8 cellular contexts compared by ENCODE assay signal in genomic region chr7:92766461-92767003, GRCh38.
DNase-seq lines count a peak whose midpoint lies in the region; ATAC-seq and TF ChIP-seq lines count a peak whose summit lies in the region.

No MANE protein-coding gene starts in this region.

- H3K79me1 ChIP-seq in IMR-90 (ENCODE audit: low read depth in 1 of 2, low read length in 2 of 2), result peaks cover 18 to 70% of the 10 kb centered on the region in 2 experiments

- no peak overlapping the region for H3K4me3 Mint-ChIP-seq in nephron progenitor cell

- peaks cover 27% of the 10 kb centered on the region for H3K4me1 ChIP-seq in IMR-90 (ENCODE audit: control insufficient read depth, insufficient read depth, low read length)

- no peak for TF ChIP-seq POLR2A in IMR-90 (IDR thresholded peaks at IDR 0.05; ENCODE audit: low read depth, low read length)

- peak overlapping the region; percentile 60 for H2BK20ac ChIP-seq in IMR-90 (ENCODE audit: low read depth, low read length)

- H2AK9ac ChIP-seq in IMR-90 (replicated peaks; ENCODE audit: low read depth, low read length, poor library complexity), result no peak overlapping the region

- H3K9ac ChIP-seq in IMR-90 (ENCODE audit: low read depth, low read length), result peak overlapping the region; percentile 54; the same call in 1 of the 2 replicates

- H4K91ac ChIP-seq in IMR-90 (ENCODE audit: insufficient read depth, low read depth, low read length), result peak overlapping the region; percentile 65

- no peak for TF ChIP-seq RAD21 in IMR-90 (IDR thresholded peaks at IDR 0.05; ENCODE audit: low read length)

- peak overlapping the region; percentile 63 for H2BK5ac ChIP-seq in IMR-90 (ENCODE audit: low read depth, low read length, poor library complexity, severe bottlenecking)

- H3K18ac ChIP-seq in IMR-90 (ENCODE audit: low read depth, low read length), result peak overlapping the region; percentile 80; the same call in 1 of the 2 replicates

- no peak overlapping the region for H3K27ac Mint-ChIP-seq in nephron progenitor cell

- peaks cover 26% of the 10 kb centered on the region for H3K36me3 Mint-ChIP-seq in nephron progenitor cell (ENCODE audit: low read depth)

- H2AK5ac ChIP-seq in IMR-90 (ENCODE audit: low read depth, low read length), result peak overlapping the region; percentile 66; the same call in 1 of the 2 replicates

- intact Hi-C loops in IMR-90 (cut with micrococcal nuclease), result loop anchor here (5.0 kb wide), 3 partner anchors 66 to 144 kb away; no protein-coding TSS in a partner anchor

- CTCF ChIA-PET in AG04450 (lab: Charles Lee), result interaction anchor here (0.9 to 1.4 kb wide), 3 partner anchors 17 to 146 kb away, joined by 3 to 4 read pairs (median 3); no protein-coding TSS in a partner anchor
- CTCF ChIA-PET in IMR-90 (lab: Yijun Ruan, JAX), result interaction anchor here (1.0 to 1.1 kb wide), 3 partner anchors 17 to 66 kb away, joined by 3 read pairs; no protein-coding TSS in a partner anchor

- peak overlapping the region; percentile 75; the same call in 1 of the 2 replicates for H3K56ac ChIP-seq in IMR-90 (ENCODE audit: extremely low read depth, insufficient read depth, low read length)

- peaks cover 39% of the 10 kb centered on the region for H4K20me1 ChIP-seq in IMR-90 (ENCODE audit: insufficient read depth, low read length)

- H2BK15ac ChIP-seq in IMR-90 (ENCODE audit: low read depth, low read length), result peak overlapping the region; percentile 88; the same call in 2 of the 3 replicates

- H3K9me3 ChIP-seq in AG04450 (ENCODE audit: control insufficient read depth, insufficient read depth, low read length) (no peaks in the 10 kb centered on the region), IMR-90 (ENCODE audit: control insufficient read depth, insufficient read depth, low read length) (no peaks in the 10 kb centered on the region)

- H3K27me3 ChIP-seq in AG04450 (ENCODE audit: control insufficient read depth, insufficient read depth, low read length) (no peaks in the 10 kb centered on the region), IMR-90 (ENCODE audit: control insufficient read depth, insufficient read depth, low read length) (no peaks in the 10 kb centered on the region)

- ATAC-seq in IMR-90 (ENCODE audit: low read depth) (no peak), HG02884 (IDR thresholded peaks at IDR 0.05; ENCODE audit: unreplicated experiment) (no peak), GM19395 (IDR thresholded peaks at IDR 0.05; ENCODE audit: unreplicated experiment) (no peak)

- dilution Hi-C loops in IMR-90 (cut with HindIII; ENCODE audit: low sequenced_read_pairs, unreplicated experiment), result no loop called here

- H3K4ac ChIP-seq in IMR-90 (ENCODE audit: low read depth, low read length), result peak overlapping the region; percentile 84

- H3K9me3 Mint-ChIP-seq in nephron progenitor cell, result no peaks in the 10 kb centered on the region

- no TSS peak for BruUV-seq in IMR-90 (replicated peaks; lab: Mats Ljungman, UMichigan)

- no peak overlapping the region for H3K4me3 ChIP-seq in AG04450 (ENCODE audit: low read depth, low read length)
- no peak overlapping the region for H3K4me3 ChIP-seq in IMR-90 (ENCODE audit: insufficient read depth, low read depth, low read length)
- no peak overlapping the region for H3K4me3 ChIP-seq in astrocyte of the spinal cord (ENCODE audit: low read depth, low read length)

- peaks cover 59% of the 10 kb centered on the region for H3K4me1 Mint-ChIP-seq in nephron progenitor cell

- no CpG with 5 or more reads among the region's 3 CpGs for WGBS in IMR-90 (ENCODE audit: extremely low coverage in 2 of 2, insufficient read length in 1 of 2), 2 experiments

- peaks cover 4% of the 10 kb centered on the region for H3K36me3 ChIP-seq in IMR-90 (ENCODE audit: control insufficient read depth, insufficient read depth, low read length)

- H4K8ac ChIP-seq in IMR-90 (ENCODE audit: low read depth in 2 of 2, low read length in 2 of 2), result peak overlapping the region; percentile 5 to 46; a peak in 3 of 4 replicates

- H4K5ac ChIP-seq in IMR-90 (ENCODE audit: low read depth, low read length), result peak overlapping the region; percentile 16; the same call in 1 of the 2 replicates

- H3K14ac ChIP-seq in IMR-90 (replicated peaks; ENCODE audit: low read depth, low read length), result peak overlapping the region; percentile 66

- peaks cover 7% of the 10 kb centered on the region for H3K27me3 Mint-ChIP-seq in nephron progenitor cell (ENCODE audit: low read depth, poor library complexity)

- POLR2A ChIA-PET in AG04450 (lab: Yijun Ruan, JAX), result no interaction called here
- POLR2A ChIA-PET in IMR-90 (lab: Charles Lee; ENCODE audit: unreplicated experiment), result no interaction called here

- peak overlapping the region; percentile 83 for H2BK120ac ChIP-seq in IMR-90 (ENCODE audit: low read depth, low read length)

- peaks cover 12% of the 10 kb centered on the region for H3K9me1 ChIP-seq in IMR-90 (ENCODE audit: insufficient read depth, low read length)

- no peak overlapping the region for H2AFZ ChIP-seq in IMR-90 (replicated peaks; ENCODE audit: low read length, poor library complexity)

- H3K23ac ChIP-seq in IMR-90 (ENCODE audit: low read depth, low read length), result peak overlapping the region; percentile 84

- TF ChIP-seq CTCF in AG04450 (IDR thresholded peaks at IDR 0.05; ENCODE audit: low read depth, low read length) (no peak), IMR-90 (conservative IDR thresholded peaks at IDR 0.05; ENCODE audit: low read depth, low read length) (no peak), astrocyte of the spinal cord (IDR thresholded peaks at IDR 0.05; ENCODE audit: low read depth, low read length) (no peak), nephron progenitor cell (IDR thresholded peaks at IDR 0.05) (no peak)

- in situ Hi-C loops in IMR-90 (cut with MboI; ENCODE audit: low sequenced_read_pairs) (no loop called here), astrocyte of the spinal cord (cut with HindIII; ENCODE audit: low sequenced_read_pairs) (no loop called here)

- DNase-seq in AG04450 (ENCODE audit: low read depth, low spot score) (no peak), IMR-90 (peak; percentile 57), astrocyte of the spinal cord (ENCODE audit: low read depth, low spot score) (peak; percentile 67), kidney tubule cell (ENCODE audit: low spot score) (peak; percentile 74), GM19240 (ENCODE audit: insufficient read length, low spot score) (no peak), nephron progenitor cell (no peak)

- H3K27ac ChIP-seq in AG04450 (ENCODE audit: low read depth, low read length) (peak overlapping the region; percentile 78), IMR-90 (ENCODE audit: insufficient read depth, low read length) (peak overlapping the region; percentile 82)

- peak overlapping the region; percentile 2; the same call in 1 of the 2 replicates for H3K4me2 ChIP-seq in IMR-90 (ENCODE audit: low read depth, low read length)

TF ChIP-seq in IMR-90, 13 proteins besides CTCF, POLR2A, EP300 and RAD21:
- TF ChIP-seq SMC3 (IDR thresholded peaks at IDR 0.05; ENCODE audit: low read depth, low read length) (no peak), FOS (IDR thresholded peaks at IDR 0.05; ENCODE audit: low read depth, low read length) (peak; percentile 46; the same call in 1 of the 2 replicates)

Comparison
In these comparisons a context has a peak if more than half of its experiments do, and no peak if none do; other contexts are left out.
1. DNase-seq: peak in IMR-90 (single experiment), astrocyte of the spinal cord (single experiment) and kidney tubule cell (single experiment); none in AG04450 (single experiment), GM19240 (single experiment) and nephron progenitor cell (single experiment).